Comparison of ENCODE assay signal across 34 cellular contexts in the genomic region with DNA sequence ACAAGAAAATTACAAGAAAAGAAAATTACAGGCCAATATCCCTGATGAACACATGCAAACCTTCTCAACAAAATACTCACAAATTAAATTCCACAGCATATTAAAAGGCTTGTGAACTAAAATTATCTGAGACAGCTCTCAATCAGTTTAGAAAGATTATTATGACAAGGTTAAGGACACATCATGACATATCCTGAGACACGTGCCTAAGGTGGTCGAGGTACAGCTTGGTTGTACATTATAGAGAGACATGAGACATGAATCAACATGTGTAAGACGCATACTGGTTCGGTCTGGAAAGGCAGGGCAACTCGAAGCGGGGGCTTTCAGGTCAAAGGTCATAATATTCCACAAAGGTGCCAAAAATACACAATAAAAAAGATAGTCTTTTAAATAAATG.
"Had no signal": no experiment of that assay in that cellular context is flagged by ENCODE, and none has a peak within 500 bp of the region (broad histone marks: within the 10 kb centered on the region; RNA-seq: fewer than 3 reads in every experiment).

No MANE protein-coding gene starts in this region.

- H3K27me3 ChIP-seq: MG63 had no signal

- H3K4me3 ChIP-seq: MG63 had no signal

- H3K36me3 ChIP-seq: MG63 had no signal

- H3K9ac ChIP-seq: KMS-11 had no signal

- H3K27ac ChIP-seq: KMS-11 had no signal

- H3K9me3 ChIP-seq: MG63 had no signal

- H3K4me2 ChIP-seq: KMS-11 had no signal

- DNase-seq: Karpas-422, Kasumi-1, KG1, MG63, MM.1S, MV-4-11, NCI-H1048, NCI-H1092, NCI-H1092 treated with DMSO at 0.1 percent for 48 hours, NCI-H1105, NCI-H1105 treated with DMSO at 0.1 percent for 48 hours, NCI-H1417, NCI-H1417 treated with DMSO at 0.1 percent for 48 hours, NCI-H1436, NCI-H1436 treated with DMSO at 0.1 percent for 48 hours, NCI-H146, NCI-H1694, NCI-H1694 treated with DMSO at 0.1 percent for 48 hours, NCI-H187, NCI-H187 treated with DMSO at 0.1 percent for 48 hours, NCI-H1930, NCI-H2029, NCI-H2029 treated with DMSO at 0.1 percent for 48 hours, NCI-H2081, NCI-H2081 treated with DMSO at 0.1 percent for 48 hours, NCI-H2107, NCI-H2171, NCI-H2171 treated with DMSO at 0.1 percent for 48 hours, NCI-H2227 treated with DMSO at 0.1 percent for 48 hours, NCI-H226, NCI-H345, NCI-H446, NCI-H446 treated with DMSO at 0.1 percent for 48 hours had no signal
